8 cellular contexts compared by ENCODE assay signal in genomic region chr17:79840204-79840988, GRCh38. TPM values are rescaled to one million over a fixed set of nuclear protein-coding genes. Genes with fewer than 3 reads are reported as not detected.
DNase-seq lines count a peak whose midpoint lies in the region; TF ChIP-seq lines count a peak whose summit lies in the region.

No MANE protein-coding gene starts in this region.

- H3K27ac Mint-ChIP-seq in activated CD4-positive, alpha-beta memory T cell treated with anti-CD3 and anti-CD28 coated beads for 36 hours, result peak overlapping the region; percentile 38
- peak overlapping the region; percentile 50 for H3K27ac Mint-ChIP-seq in osteocyte (ENCODE audit: unreplicated experiment)

- no peaks in the 10 kb centered on the region for H3K9me3 Mint-ChIP-seq in activated CD4-positive, alpha-beta memory T cell treated with anti-CD3 and anti-CD28 coated beads for 36 hours
- no peaks in the 10 kb centered on the region for H3K9me3 Mint-ChIP-seq in osteocyte (ENCODE audit: unreplicated experiment)

- POLR2A ChIA-PET in activated CD4-positive, alpha-beta memory T cell treated with anti-CD3 and anti-CD28 coated beads for 36 hours (lab: Charles Lee), result interaction anchor here (0.6 to 3.2 kb wide), 8 partner anchors 11 to 96 kb away, joined by 3 to 23 read pairs (median 3); partner anchors contain the start of gene CBX8

- peak; percentile 54 for DNase-seq in activated T-cell treated with anti-CD3 and anti-CD28 coated beads, Interleukin-2, amount 50 U/mL, for 1 hour
- DNase-seq in activated T-cell treated with anti-CD3 and anti-CD28 coated beads for 4 hours (no peak), fibroblast of mammary gland (ENCODE audit: low read depth) (peak; percentile 41), osteocyte (ENCODE audit: extremely low spot score, unreplicated experiment) (no peak), NCI-H187 (lab: John Stamatoyannopoulos, UW) (no peak), HuH-7 (ENCODE audit: low spot score) (no peak), germinal center (ENCODE audit: low spot score) (no peak)
- peak; percentile 48 for DNase-seq in activated CD4-positive, alpha-beta memory T cell treated with anti-CD3 and anti-CD28 coated beads for 36 hours

- no peaks in the 10 kb centered on the region for H3K36me3 Mint-ChIP-seq in activated CD4-positive, alpha-beta memory T cell treated with anti-CD3 and anti-CD28 coated beads for 36 hours
- no peaks in the 10 kb centered on the region for H3K36me3 Mint-ChIP-seq in osteocyte (ENCODE audit: unreplicated experiment)

- peaks cover 34% of the 10 kb centered on the region for H3K27me3 Mint-ChIP-seq in activated CD4-positive, alpha-beta memory T cell treated with anti-CD3 and anti-CD28 coated beads for 36 hours
- H3K27me3 Mint-ChIP-seq in osteocyte (ENCODE audit: unreplicated experiment), result peaks cover 13% of the 10 kb centered on the region

- CTCF ChIA-PET in activated CD4-positive, alpha-beta memory T cell treated with anti-CD3 and anti-CD28 coated beads for 36 hours (lab: Charles Lee), result interaction anchor here (0.6 to 4.8 kb wide), 23 partner anchors 10 to 261 kb away, joined by 3 to 49 read pairs (median 5); partner anchors contain the start of genes CBX8 and GAA

- H3K4me3 ChIP-seq in fibroblast of mammary gland (ENCODE audit: control insufficient read depth, low read depth, low read length), result no peak overlapping the region

- TF ChIP-seq CTCF in fibroblast of mammary gland (conservative IDR thresholded peaks at IDR 0.05; ENCODE audit: control insufficient read depth, insufficient read depth, low read depth, low read length) (no peak), osteocyte (IDR thresholded peaks at IDR 0.05) (peak; percentile 38)

- peak overlapping the region; percentile 85 for H3K4me3 Mint-ChIP-seq in activated CD4-positive, alpha-beta memory T cell treated with anti-CD3 and anti-CD28 coated beads for 36 hours
- H3K4me3 Mint-ChIP-seq in osteocyte (ENCODE audit: unreplicated experiment), result peak overlapping the region; percentile 42

- H3K4me1 Mint-ChIP-seq in activated CD4-positive, alpha-beta memory T cell treated with anti-CD3 and anti-CD28 coated beads for 36 hours (ENCODE audit: low read depth), result peaks cover 41% of the 10 kb centered on the region
- peaks cover 43% of the 10 kb centered on the region for H3K4me1 Mint-ChIP-seq in osteocyte (ENCODE audit: unreplicated experiment)

- intact Hi-C loops in activated CD4-positive, alpha-beta memory T cell treated with anti-CD3 and anti-CD28 coated beads for 36 hours (cut with micrococcal nuclease), result loop anchor here (10.0 kb wide), 1 partner anchor 84 kb away; no protein-coding TSS in a partner anchor

RNA-seq across cellular contexts. Expression of gene CBX4, which starts 1.2 kb away (rescaled TPM):
- total RNA-seq in activated CD4-positive, alpha-beta memory T cell treated with anti-CD3 and anti-CD28 coated beads for 36 hours, result 10 to 100 TPM; 14.0 to 14.2 TPM
- 21.4 and 23.2 TPM in 2 replicates for total RNA-seq in osteocyte

RNA-seq across cellular contexts. Expression of gene CBX8, which starts 43.5 kb away (rescaled TPM):
- 1 to 10 TPM; 4.5 to 4.6 TPM for total RNA-seq in activated CD4-positive, alpha-beta memory T cell treated with anti-CD3 and anti-CD28 coated beads for 36 hours
- 5.4 and 6.3 TPM in 2 replicates for total RNA-seq in osteocyte

Comparison
In these comparisons a context has a peak if more than half of its experiments do, and no peak if none do; other contexts are left out.
1. DNase-seq: peak in activated T-cell treated with anti-CD3 and anti-CD28 coated beads, Interleukin-2, amount 50 U/mL, for 1 hour (single experiment), activated CD4-positive, alpha-beta memory T cell treated with anti-CD3 and anti-CD28 coated beads for 36 hours (single experiment) and fibroblast of mammary gland (single experiment); none in activated T-cell treated with anti-CD3 and anti-CD28 coated beads for 4 hours (single experiment), osteocyte (single experiment), NCI-H187 (0 of 2), HuH-7 (single experiment) and germinal center (single experiment).